In genomic region chr1:21311016-21311415, GRCh38 we compare ENCODE assay signal across 16 cellular contexts. TPM values are rescaled to one million over a fixed set of nuclear protein-coding genes. Genes with fewer than 3 reads are reported as not detected.
DNase-seq lines count a peak whose midpoint lies in the region; TF ChIP-seq lines count a peak whose summit lies in the region.
"Had no signal": no experiment of that assay in that cellular context is flagged by ENCODE, and none has a peak within 500 bp of the region (broad histone marks: within the 10 kb centered on the region; RNA-seq: fewer than 3 reads in every experiment).

No MANE protein-coding gene starts in this region.

- no peaks in the 10 kb centered on the region for H3K27me3 ChIP-seq in muscle layer of colon (ENCODE audit: control insufficient read depth in 1 of 2, insufficient read depth in 2 of 2, low read length in 2 of 2)
- H3K27me3 ChIP-seq: colonic mucosa had no signal

- H3K9ac ChIP-seq in muscle layer of colon (ENCODE audit: low read length): no peak overlapping the region

- H3K27ac ChIP-seq in muscle layer of colon (ENCODE audit: low read depth, low read length) (peak overlapping the region; percentile 44), temporal lobe (ENCODE audit: low read depth, low read length) (peak overlapping the region; percentile 98)
- H3K27ac ChIP-seq: 22Rv1, colonic mucosa had no signal

- no peak overlapping the region for H3K4me3 ChIP-seq in muscle layer of colon (ENCODE audit: low read depth in 1 of 2, low read length in 2 of 2)
- H3K4me3 ChIP-seq: colonic mucosa, GM12878 had no signal

- H3K36me3 Mint-ChIP-seq in T-helper 1 cell treated with Interleukin-12 subunit alpha and Interleukin-12 subunit beta and Interleukin-4 antibody, amounts not matched to agents 30 μg/mL and 1 μg/mL, for 36 hours (ENCODE audit: low read depth): peaks cover 4% of the 10 kb centered on the region
- H3K36me3 Mint-ChIP-seq in brain: no peaks in the 10 kb centered on the region

- no peaks in the 10 kb centered on the region for H3K9me3 ChIP-seq in muscle layer of colon (ENCODE audit: low read length)
- H3K9me3 ChIP-seq: colonic mucosa had no signal

- peaks cover 35% of the 10 kb centered on the region for H3K4me1 Mint-ChIP-seq in T-helper 1 cell treated with Interleukin-12 subunit alpha and Interleukin-12 subunit beta and Interleukin-4 antibody, amounts not matched to agents 30 μg/mL and 1 μg/mL, for 36 hours (ENCODE audit: low read depth)
- H3K4me1 Mint-ChIP-seq in brain: peaks cover 73% of the 10 kb centered on the region

- DNase-seq in T-helper 1 cell (no peak), mucosa of gallbladder (ENCODE audit: low spot score) (no peak), HT-29 (ENCODE audit: low spot score) (no peak), NCI-H524 treated with DMSO at 0.1 percent for 48 hours (lab: John Stamatoyannopoulos, UW) (no peak)
- DNase-seq: activated CD4-positive, alpha-beta T cell treated with anti-CD3 and anti-CD28 coated beads for 48 hours; colonic mucosa; kidney; stimulated activated naive CD8-positive, alpha-beta T cell treated with anti-CD3 and anti-CD28 coated beads, Interleukin-15, amount 100 ng/mL, for 72 hours; SW 1271 had no signal

- H3K4me3 Mint-ChIP-seq in T-helper 1 cell treated with Interleukin-12 subunit alpha and Interleukin-12 subunit beta and Interleukin-4 antibody, amounts not matched to agents 30 μg/mL and 1 μg/mL, for 36 hours: no peak overlapping the region
- no peak overlapping the region for H3K4me3 Mint-ChIP-seq in brain
- H3K4me3 Mint-ChIP-seq: stimulated activated naive CD8-positive, alpha-beta T cell treated with anti-CD3 and anti-CD28 coated beads, Interleukin-15, amount 100 ng/mL, for 72 hours had no signal

- H3K4me1 ChIP-seq in muscle layer of colon (ENCODE audit: insufficient read depth, low read length): peaks cover 83% of the 10 kb centered on the region
- H3K4me1 ChIP-seq: colonic mucosa had no signal

- peak overlapping the region; percentile 22 for H3K27ac Mint-ChIP-seq in T-helper 1 cell treated with Interleukin-12 subunit alpha and Interleukin-12 subunit beta and Interleukin-4 antibody, amounts not matched to agents 30 μg/mL and 1 μg/mL, for 36 hours
- H3K27ac Mint-ChIP-seq in brain: peak overlapping the region; percentile 20 to 83 (median 67)
- H3K27ac Mint-ChIP-seq: activated T-helper 2 cell treated with anti-CD3 and anti-CD28 coated beads, Interferon-gamma antibody, Interleukin-2, Interleukin-4, amounts not matched to agents 10 μg/mL and 5 μg/mL and 100 μg/mL, durations not matched to agents 14 hours and 24 hours and 36 hours had no signal

- no peaks in the 10 kb centered on the region for H3K9me3 Mint-ChIP-seq in T-helper 1 cell treated with Interleukin-12 subunit alpha and Interleukin-12 subunit beta and Interleukin-4 antibody, amounts not matched to agents 30 μg/mL and 1 μg/mL, for 36 hours
- no peaks in the 10 kb centered on the region for H3K9me3 Mint-ChIP-seq in brain
- H3K9me3 Mint-ChIP-seq: activated T-helper 2 cell treated with anti-CD3 and anti-CD28 coated beads, Interferon-gamma antibody, Interleukin-2, Interleukin-4, amounts not matched to agents 10 μg/mL and 5 μg/mL and 100 μg/mL, durations not matched to agents 14 hours and 24 hours and 36 hours had no signal

- no peaks in the 10 kb centered on the region for H3K36me3 ChIP-seq in muscle layer of colon (ENCODE audit: insufficient read depth, low read length)
- H3K36me3 ChIP-seq: colonic mucosa had no signal

- TF ChIP-seq CTCF in brain (conservative IDR thresholded peaks at IDR 0.05): no peak

- H3K27me3 Mint-ChIP-seq in T-helper 1 cell treated with Interleukin-12 subunit alpha and Interleukin-12 subunit beta and Interleukin-4 antibody, amounts not matched to agents 30 μg/mL and 1 μg/mL, for 36 hours (ENCODE audit: low read depth): no peaks in the 10 kb centered on the region
- H3K27me3 Mint-ChIP-seq in brain: no peaks in the 10 kb centered on the region
- H3K27me3 Mint-ChIP-seq: stimulated activated naive CD8-positive, alpha-beta T cell treated with anti-CD3 and anti-CD28 coated beads, Interleukin-15, amount 100 ng/mL, for 72 hours had no signal

RNA-seq across cellular contexts. Expression of gene ECE1, which starts 20.8 kb away (rescaled TPM):
- polyA plus RNA-seq in brain (ENCODE audit: insufficient read depth, low read depth, low replicate concordance): 70.1 TPM
- total RNA-seq in temporal lobe (9.8 TPM), mucosa of gallbladder (140 TPM)
- 71.6 and 77.6 TPM in 2 replicates for total RNA-seq in HT-29 (2014; rRNA removed; shearing (Covaris generic))
